Comparison of ENCODE assay signal across 2 cellular contexts in genomic region chr7:136213012-136213411, GRCh38.
"Had no signal": no experiment of that assay in that cellular context is flagged by ENCODE, and none has a peak within 500 bp of the region (broad histone marks: within the 10 kb centered on the region; RNA-seq: fewer than 3 reads in every experiment).

No MANE protein-coding gene starts in this region.

- DNase-seq: GDM1, GF-D8 had no signal
